9 cellular contexts compared by ENCODE assay signal in the genomic region with DNA sequence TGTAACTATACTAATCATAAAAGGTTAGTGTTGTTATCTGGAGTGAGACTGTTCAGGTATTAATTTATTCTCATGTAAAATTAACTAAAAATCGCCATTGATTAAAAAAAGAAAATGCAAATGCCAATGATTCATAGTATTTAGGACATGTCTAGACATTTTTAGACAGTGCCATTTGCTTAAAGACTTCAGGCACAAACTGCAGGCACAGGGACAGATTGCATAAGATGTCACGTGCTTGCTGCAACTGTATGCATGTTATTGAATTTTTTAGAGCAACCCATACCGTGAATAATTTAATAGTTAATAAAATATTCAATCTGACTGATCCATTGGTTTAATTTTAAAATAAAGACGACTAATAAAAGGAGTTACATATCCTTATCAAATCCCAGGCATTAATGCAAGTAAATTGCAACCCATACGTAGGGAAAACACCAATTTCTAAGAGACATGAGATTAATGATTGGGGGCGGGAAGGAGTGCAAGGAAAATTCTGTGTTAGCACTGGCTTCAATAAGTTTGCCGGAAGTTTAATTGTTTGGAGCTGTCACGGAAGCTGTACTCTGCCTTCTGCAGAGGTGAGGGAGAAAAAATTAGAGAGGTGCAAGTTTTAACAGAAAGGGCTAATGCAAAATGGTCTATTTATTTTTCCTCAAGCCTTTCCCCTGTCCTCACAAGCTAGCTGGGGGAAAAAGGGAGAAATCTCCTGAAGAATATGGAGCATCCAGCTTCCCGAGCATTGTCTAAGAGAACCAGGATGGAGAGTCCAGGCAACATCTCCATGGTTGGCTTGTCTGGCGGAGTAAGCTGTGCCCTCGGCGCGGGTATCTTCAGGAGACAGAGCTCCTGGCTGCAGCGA. TPM values are rescaled to one million over a fixed set of nuclear protein-coding genes. Genes with fewer than 3 reads are reported as not detected.
DNase-seq lines count a peak whose midpoint lies in the region; ATAC-seq and TF ChIP-seq lines count a peak whose summit lies in the region.
"Had no signal": no experiment of that assay in that cellular context is flagged by ENCODE, and none has a peak within 500 bp of the region (broad histone marks: within the 10 kb centered on the region; RNA-seq: fewer than 3 reads in every experiment).

No MANE protein-coding gene starts in this region.

- H3K4me1 Mint-ChIP-seq in endodermal cell (peaks cover 11% of the 10 kb centered on the region), nephron progenitor cell (peaks cover 35% of the 10 kb centered on the region)

- ATAC-seq in HG02870 (IDR thresholded peaks at IDR 0.05; ENCODE audit: unreplicated experiment): no peak

- H3K36me3 ChIP-seq in endodermal cell (ENCODE audit: control insufficient read depth, insufficient read depth, low read length): no peaks in the 10 kb centered on the region

- peaks cover 49% of the 10 kb centered on the region for H3K27me3 Mint-ChIP-seq in endodermal cell (ENCODE audit: insufficient read depth)
- peaks cover 23% of the 10 kb centered on the region for H3K27me3 Mint-ChIP-seq in nephron progenitor cell (ENCODE audit: low read depth, poor library complexity)

- H3K9me3 Mint-ChIP-seq in endodermal cell (no peaks in the 10 kb centered on the region), nephron progenitor cell (no peaks in the 10 kb centered on the region)

- DNase-seq in COR-L47 (lab: John Stamatoyannopoulos, UW): peak; percentile 6
- DNase-seq in NCI-H526 treated with DMSO at 0.1 percent for 48 hours (lab: John Stamatoyannopoulos, UW): peak; percentile 16
- no peak for DNase-seq in endodermal cell
- DNase-seq in nephron progenitor cell: no peak
- DNase-seq in NCI-H1105 (lab: John Stamatoyannopoulos, UW): no peak
- no peak for DNase-seq in GM13976 (ENCODE audit: low spot score)
- no peak for DNase-seq in GM10266 (ENCODE audit: extremely low spot score)
- DNase-seq: MM.1S had no signal

- no peaks in the 10 kb centered on the region for H3K4me1 ChIP-seq in endodermal cell (ENCODE audit: control insufficient read depth, insufficient read depth, low read length)

- H3K9ac ChIP-seq in endodermal cell (ENCODE audit: extremely low read depth, low read length, poor library complexity, severe bottlenecking): no peak overlapping the region

- H3K27ac Mint-ChIP-seq in endodermal cell: no peak overlapping the region
- H3K27ac Mint-ChIP-seq in nephron progenitor cell: peak overlapping the region; percentile 97

- no peaks in the 10 kb centered on the region for H3K9me3 ChIP-seq in endodermal cell (ENCODE audit: control insufficient read depth, low read length)

- WGBS in endodermal cell (ENCODE audit: insufficient coverage in 1 of 2, insufficient read length in 1 of 2), 2 experiments: 16 to 18% methylated on average over 5 to 12 of the region's 14 CpGs

- H3K36me3 Mint-ChIP-seq in endodermal cell (ENCODE audit: low read depth): no peaks in the 10 kb centered on the region
- no peaks in the 10 kb centered on the region for H3K36me3 Mint-ChIP-seq in nephron progenitor cell (ENCODE audit: low read depth)

- TF ChIP-seq CTCF in endodermal cell (conservative IDR thresholded peaks at IDR 0.05) (no peak), nephron progenitor cell (IDR thresholded peaks at IDR 0.05) (no peak), GM13976 (IDR thresholded peaks at IDR 0.05; ENCODE audit: borderline replicate concordance, control extremely low read depth, extremely low read depth, insufficient read depth, missing control alignments) (no peak), GM10266 (IDR thresholded peaks at IDR 0.05; ENCODE audit: control insufficient read depth, insufficient read depth, low read depth, missing control alignments) (no peak)

- peak overlapping the region; percentile 78 for H3K4me3 Mint-ChIP-seq in endodermal cell
- H3K4me3 Mint-ChIP-seq in nephron progenitor cell: peak overlapping the region; percentile 98

- H3K27ac ChIP-seq in endodermal cell (ENCODE audit: low read depth, low read length): no peak overlapping the region

- peak overlapping the region; percentile 81 for H3K4me3 ChIP-seq in endodermal cell (ENCODE audit: low read length)

- H3K27me3 ChIP-seq in endodermal cell (ENCODE audit: control insufficient read depth, insufficient read depth, low read length, poor library complexity, severe bottlenecking): peaks cover 58% of the 10 kb centered on the region

- in situ Hi-C loops in GM13976 (cut with MboI; ENCODE audit: low sequenced_read_pairs, unreplicated experiment): no loop called here

RNA-seq across cellular contexts. Expression of gene EDIL3, which starts 2.9 kb away (rescaled TPM):
- total RNA-seq in endodermal cell: 10 to 100 TPM in 1 of 2 donors, 1 to 10 TPM in 1; 2.2 to 17.5 TPM
- 19.1 TPM for polyA plus RNA-seq in endodermal cell (2013, experiment 1 of 2)
- 17.3 TPM for polyA plus RNA-seq in endodermal cell (2013, experiment 2 of 2)

Comparison
In these comparisons a context has a peak if more than half of its experiments do, and no peak if none do; other contexts are left out.
1. DNase-seq: peak in COR-L47 (single experiment) and NCI-H526 treated with DMSO at 0.1 percent for 48 hours (single experiment); none in endodermal cell (single experiment), nephron progenitor cell (single experiment), NCI-H1105 (single experiment), GM13976 (single experiment) and GM10266 (single experiment).